In the genomic region with DNA sequence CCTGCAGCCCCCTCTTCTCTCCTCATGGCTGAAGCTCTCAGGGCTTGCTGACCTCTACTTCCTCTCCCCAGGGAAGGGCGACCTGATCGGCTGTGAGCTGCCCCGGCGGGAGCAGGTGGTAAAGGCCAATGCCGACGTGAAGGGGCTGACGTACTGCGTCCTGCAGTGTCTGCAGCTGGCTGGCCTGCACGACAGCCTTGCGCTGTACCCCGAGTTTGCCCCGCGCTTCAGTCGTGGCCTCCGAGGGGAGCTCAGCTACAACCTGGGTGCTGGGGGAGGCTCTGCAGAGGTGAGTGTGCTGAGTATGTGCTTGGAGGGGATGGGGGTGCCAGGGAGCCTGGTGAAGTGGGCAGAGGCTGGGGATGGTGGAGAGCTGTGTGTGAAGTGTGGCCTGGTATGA, we compare ENCODE assay signal across 1 cellular context.
A peak's percentile ranks its signal among the peaks of the same experiment; 100 is the strongest.
TF ChIP-seq lines count a peak whose summit lies in the region.

No MANE protein-coding gene starts in this region.

TF ChIP-seq in HepG2, 621 proteins besides CTCF, POLR2A, EP300 and RAD21:
- TF ChIP-seq ZSCAN29 (CRISPR knock-in tag; conservative IDR thresholded peaks at IDR 0.05) (no peak), FOSL2 (CRISPR knock-in tag; IDR thresholded peaks at IDR 0.05) (no peak), TBL1XR1 (IDR thresholded peaks at IDR 0.05; ENCODE audit: borderline replicate concordance, low read length, partially characterized antibody) (no peak), GLI4 (CRISPR knock-in tag; IDR thresholded peaks at IDR 0.05; ENCODE audit: borderline replicate concordance) (no peak), AGO2 (optimal IDR thresholded peaks at IDR 0.05; ENCODE audit: low read depth, low read length) (peak; percentile 87)
- TF ChIP-seq, protein P1, sequence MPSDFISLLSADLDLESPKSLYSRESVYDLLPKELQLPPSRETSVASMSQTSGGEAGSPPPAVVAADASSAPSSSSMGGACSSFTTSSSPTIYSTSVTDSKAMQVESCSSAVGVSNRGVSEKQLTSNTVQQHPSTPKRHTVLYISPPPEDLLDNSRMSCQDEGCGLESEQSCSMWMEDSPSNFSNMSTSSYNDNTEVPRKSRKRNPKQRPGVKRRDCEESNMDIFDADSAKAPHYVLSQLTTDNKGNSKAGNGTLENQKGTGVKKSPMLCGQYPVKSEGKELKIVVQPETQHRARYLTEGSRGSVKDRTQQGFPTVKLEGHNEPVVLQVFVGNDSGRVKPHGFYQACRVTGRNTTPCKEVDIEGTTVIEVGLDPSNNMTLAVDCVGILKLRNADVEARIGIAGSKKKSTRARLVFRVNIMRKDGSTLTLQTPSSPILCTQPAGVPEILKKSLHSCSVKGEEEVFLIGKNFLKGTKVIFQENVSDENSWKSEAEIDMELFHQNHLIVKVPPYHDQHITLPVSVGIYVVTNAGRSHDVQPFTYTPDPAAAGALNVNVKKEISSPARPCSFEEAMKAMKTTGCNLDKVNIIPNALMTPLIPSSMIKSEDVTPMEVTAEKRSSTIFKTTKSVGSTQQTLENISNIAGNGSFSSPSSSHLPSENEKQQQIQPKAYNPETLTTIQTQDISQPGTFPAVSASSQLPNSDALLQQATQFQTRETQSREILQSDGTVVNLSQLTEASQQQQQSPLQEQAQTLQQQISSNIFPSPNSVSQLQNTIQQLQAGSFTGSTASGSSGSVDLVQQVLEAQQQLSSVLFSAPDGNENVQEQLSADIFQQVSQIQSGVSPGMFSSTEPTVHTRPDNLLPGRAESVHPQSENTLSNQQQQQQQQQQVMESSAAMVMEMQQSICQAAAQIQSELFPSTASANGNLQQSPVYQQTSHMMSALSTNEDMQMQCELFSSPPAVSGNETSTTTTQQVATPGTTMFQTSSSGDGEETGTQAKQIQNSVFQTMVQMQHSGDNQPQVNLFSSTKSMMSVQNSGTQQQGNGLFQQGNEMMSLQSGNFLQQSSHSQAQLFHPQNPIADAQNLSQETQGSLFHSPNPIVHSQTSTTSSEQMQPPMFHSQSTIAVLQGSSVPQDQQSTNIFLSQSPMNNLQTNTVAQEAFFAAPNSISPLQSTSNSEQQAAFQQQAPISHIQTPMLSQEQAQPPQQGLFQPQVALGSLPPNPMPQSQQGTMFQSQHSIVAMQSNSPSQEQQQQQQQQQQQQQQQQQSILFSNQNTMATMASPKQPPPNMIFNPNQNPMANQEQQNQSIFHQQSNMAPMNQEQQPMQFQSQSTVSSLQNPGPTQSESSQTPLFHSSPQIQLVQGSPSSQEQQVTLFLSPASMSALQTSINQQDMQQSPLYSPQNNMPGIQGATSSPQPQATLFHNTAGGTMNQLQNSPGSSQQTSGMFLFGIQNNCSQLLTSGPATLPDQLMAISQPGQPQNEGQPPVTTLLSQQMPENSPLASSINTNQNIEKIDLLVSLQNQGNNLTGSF (CRISPR knock-in tag; IDR thresholded peaks at IDR 0.05) = no peak
- TF ChIP-seq, protein P2, sequence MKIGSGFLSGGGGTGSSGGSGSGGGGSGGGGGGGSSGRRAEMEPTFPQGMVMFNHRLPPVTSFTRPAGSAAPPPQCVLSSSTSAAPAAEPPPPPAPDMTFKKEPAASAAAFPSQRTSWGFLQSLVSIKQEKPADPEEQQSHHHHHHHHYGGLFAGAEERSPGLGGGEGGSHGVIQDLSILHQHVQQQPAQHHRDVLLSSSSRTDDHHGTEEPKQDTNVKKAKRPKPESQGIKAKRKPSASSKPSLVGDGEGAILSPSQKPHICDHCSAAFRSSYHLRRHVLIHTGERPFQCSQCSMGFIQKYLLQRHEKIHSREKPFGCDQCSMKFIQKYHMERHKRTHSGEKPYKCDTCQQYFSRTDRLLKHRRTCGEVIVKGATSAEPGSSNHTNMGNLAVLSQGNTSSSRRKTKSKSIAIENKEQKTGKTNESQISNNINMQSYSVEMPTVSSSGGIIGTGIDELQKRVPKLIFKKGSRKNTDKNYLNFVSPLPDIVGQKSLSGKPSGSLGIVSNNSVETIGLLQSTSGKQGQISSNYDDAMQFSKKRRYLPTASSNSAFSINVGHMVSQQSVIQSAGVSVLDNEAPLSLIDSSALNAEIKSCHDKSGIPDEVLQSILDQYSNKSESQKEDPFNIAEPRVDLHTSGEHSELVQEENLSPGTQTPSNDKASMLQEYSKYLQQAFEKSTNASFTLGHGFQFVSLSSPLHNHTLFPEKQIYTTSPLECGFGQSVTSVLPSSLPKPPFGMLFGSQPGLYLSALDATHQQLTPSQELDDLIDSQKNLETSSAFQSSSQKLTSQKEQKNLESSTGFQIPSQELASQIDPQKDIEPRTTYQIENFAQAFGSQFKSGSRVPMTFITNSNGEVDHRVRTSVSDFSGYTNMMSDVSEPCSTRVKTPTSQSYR (CRISPR knock-in tag; IDR thresholded peaks at IDR 0.05; ENCODE audit: borderline replicate concordance) = no peak
TF ChIP-seq in HepG2: peak in this region for 1.
